8 cellular contexts compared by ENCODE assay signal in the genomic region with DNA sequence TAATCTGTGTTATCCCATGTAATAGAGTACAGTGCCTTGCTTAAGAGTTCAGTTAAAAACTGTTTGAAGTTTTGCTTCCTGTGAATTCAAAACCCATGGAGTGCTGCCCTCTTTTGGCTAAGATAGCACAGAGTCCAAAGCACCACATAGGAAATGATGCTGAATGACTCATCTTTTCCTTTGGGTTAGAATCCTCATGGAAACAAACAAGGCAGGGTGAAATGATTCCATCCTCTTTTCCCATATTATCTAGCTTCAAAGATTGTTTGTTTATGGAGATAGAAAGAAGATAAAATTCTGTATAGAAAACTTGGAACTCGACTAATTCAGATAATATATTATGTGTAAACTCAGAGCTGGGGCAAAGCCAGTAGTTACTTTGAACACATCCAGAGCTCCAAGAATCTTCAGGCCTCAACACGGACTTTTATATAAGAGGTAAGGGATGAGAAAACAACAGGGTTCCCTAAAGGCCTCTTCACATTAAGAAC.
DNase-seq lines count a peak whose midpoint lies in the region; ATAC-seq and TF ChIP-seq lines count a peak whose summit lies in the region.

No MANE protein-coding gene starts in this region.

- no peaks in the 10 kb centered on the region for H3K9me3 Mint-ChIP-seq in Calu3 (ENCODE audit: low read depth, unreplicated experiment)

- TF ChIP-seq CTCF in Calu3 (IDR thresholded peaks at IDR 0.05; ENCODE audit: unreplicated experiment) (peak; percentile 45), adrenal gland (IDR thresholded peaks at IDR 0.05) (peak; percentile 57 to 84 (median 78)), heart right ventricle (IDR thresholded peaks at IDR 0.05) (peak; percentile 42 to 90 (median 78)), psoas muscle (IDR thresholded peaks at IDR 0.05) (peak; percentile 66)

- H3K4me3 ChIP-seq in adrenal gland: no peak overlapping the region
- peak overlapping the region in 1 of 10 donors; percentile 1 for H3K4me3 ChIP-seq in heart right ventricle
- H3K4me3 ChIP-seq in psoas muscle: no peak overlapping the region

- CTCF ChIA-PET in Calu3 (lab: Charles Lee): interaction anchor here (0.6 to 1.5 kb wide), 6 partner anchors 33 to 466 kb away, joined by 3 to 8 read pairs (median 4); no protein-coding TSS in a partner anchor

- no peaks in the 10 kb centered on the region for H3K9me3 ChIP-seq in adrenal gland (replicated peaks in 1 of 3)
- no peaks in the 10 kb centered on the region for H3K9me3 ChIP-seq in heart right ventricle
- no peaks in the 10 kb centered on the region for H3K9me3 ChIP-seq in psoas muscle

- no peak overlapping the region for H3K4me3 Mint-ChIP-seq in Calu3 (ENCODE audit: low read depth, unreplicated experiment)

- H3K27me3 ChIP-seq in adrenal gland (no peaks in the 10 kb centered on the region), heart right ventricle (no peaks in the 10 kb centered on the region), psoas muscle (ENCODE audit: insufficient read depth in 3 of 3, low read length in 2 of 3) (no peaks in the 10 kb centered on the region)

- H3K27me3 Mint-ChIP-seq in Calu3 (ENCODE audit: unreplicated experiment): no peaks in the 10 kb centered on the region

- no peak for TF ChIP-seq POLR2A in adrenal gland (IDR thresholded peaks at IDR 0.05)

- no TSS peak for BruUV-seq in Calu3 (replicated peaks; lab: Mats Ljungman, UMichigan)

- peak; percentile 38 for ATAC-seq in HG03469 (IDR thresholded peaks at IDR 0.05; ENCODE audit: unreplicated experiment)
- peak; percentile 90 to 97 (median 95) for ATAC-seq in heart right ventricle
- peak; percentile 81 to 91 (median 84) for ATAC-seq in psoas muscle

- H3K36me3 ChIP-seq in adrenal gland (replicated peaks in 1 of 2) (no peaks in the 10 kb centered on the region), heart right ventricle (no peaks in the 10 kb centered on the region), psoas muscle (ENCODE audit: insufficient read depth in 1 of 2, low read depth in 1 of 2) (no peaks in the 10 kb centered on the region)

- peak; percentile 72 for DNase-seq in Calu3
- peak; percentile 6 for DNase-seq in GM19238 (ENCODE audit: insufficient read length, low spot score)
- DNase-seq in NCI-H82 treated with DMSO at 0.1 percent for 48 hours (lab: John Stamatoyannopoulos, UW; ENCODE audit: unreplicated experiment): peak; percentile 41
- DNase-seq in adrenal gland: peak; percentile 63 to 85 (median 73)
- peak in 1 of 2 donors; percentile 83 for DNase-seq in heart right ventricle
- no peak for DNase-seq in psoas muscle
- DNase-seq in activated CD8-positive, alpha-beta memory T cell treated with anti-CD3 and anti-CD28 coated beads for 24 hours: no peak

- peaks cover 0 to 13% of the 10 kb centered on the region in 2 donors for H3K4me1 ChIP-seq in adrenal gland (replicated peaks in 1 of 2)
- H3K4me1 ChIP-seq in heart right ventricle: peaks cover 2 to 42% (median 27%) of the 10 kb centered on the region in 9 donors
- peaks cover 25% of the 10 kb centered on the region for H3K4me1 ChIP-seq in psoas muscle

- H3K27ac ChIP-seq in adrenal gland (peak overlapping the region in 3 of 5 donors; percentile 54 to 85 (median 65)), heart right ventricle (peak overlapping the region; percentile 36 to 92 (median 87)), psoas muscle (peak overlapping the region; percentile 86)

- no peaks in the 10 kb centered on the region for H3K36me3 Mint-ChIP-seq in Calu3 (ENCODE audit: insufficient read depth, unreplicated experiment)

- no peaks in the 10 kb centered on the region for H3K4me1 Mint-ChIP-seq in Calu3 (ENCODE audit: low read depth, unreplicated experiment)

- WGBS in adrenal gland, 4 donors: 14 to 23% (median 15%) methylated on average over 2 of the region's 2 CpGs
- 4 to 8% methylated on average over 2 of the region's 2 CpGs for WGBS in heart right ventricle, 2 donors
- WGBS in psoas muscle, 3 donors: 11 to 15% (median 14%) methylated on average over 2 of the region's 2 CpGs

- intact Hi-C loops in Calu3 (cut with micrococcal nuclease; ENCODE audit: unreplicated experiment): loop anchor here (1.0 to 5.0 kb wide), 6 partner anchors 136 to 778 kb away; a partner anchor contains a TSS
- intact Hi-C loops in adrenal gland (cut with DNase I): loop anchor here in 1 of 2 donors (10.0 kb wide), 1 partner anchor 632 kb away; no protein-coding TSS in a partner anchor
- intact Hi-C loops in heart right ventricle (cut with DNase I): loop anchor here in 9 of 10 donors (1.0 to 10.0 kb wide), 18 partner anchors 129 to 632 kb away; a partner anchor contains a TSS
- intact Hi-C loops in psoas muscle (cut with DNase I): loop anchor here in 1 of 2 donors (2.0 to 10.0 kb wide), 3 partner anchors 252 to 639 kb away; a partner anchor contains a TSS

- H3K27ac Mint-ChIP-seq in Calu3 (ENCODE audit: unreplicated experiment): no peak overlapping the region

Comparison
In these comparisons a context has a peak if more than half of its experiments do, and no peak if none do; other contexts are left out.
1. DNase-seq: peak in Calu3 (single experiment), GM19238 (single experiment), NCI-H82 treated with DMSO at 0.1 percent for 48 hours (single experiment) and adrenal gland (7 of 7); none in psoas muscle (0 of 2) and activated CD8-positive, alpha-beta memory T cell treated with anti-CD3 and anti-CD28 coated beads for 24 hours (single experiment).
2. ATAC-seq: peak in every context shown above with its lines; median percentile 95 in heart right ventricle; 84 in psoas muscle; 38 in HG03469.
3. Peak in every context shown above with its lines, with median percentiles within 50 percentile points of each other: CTCF ChIP-seq and H3K27ac ChIP-seq.